8 cellular contexts compared by ENCODE assay signal in the genomic region with DNA sequence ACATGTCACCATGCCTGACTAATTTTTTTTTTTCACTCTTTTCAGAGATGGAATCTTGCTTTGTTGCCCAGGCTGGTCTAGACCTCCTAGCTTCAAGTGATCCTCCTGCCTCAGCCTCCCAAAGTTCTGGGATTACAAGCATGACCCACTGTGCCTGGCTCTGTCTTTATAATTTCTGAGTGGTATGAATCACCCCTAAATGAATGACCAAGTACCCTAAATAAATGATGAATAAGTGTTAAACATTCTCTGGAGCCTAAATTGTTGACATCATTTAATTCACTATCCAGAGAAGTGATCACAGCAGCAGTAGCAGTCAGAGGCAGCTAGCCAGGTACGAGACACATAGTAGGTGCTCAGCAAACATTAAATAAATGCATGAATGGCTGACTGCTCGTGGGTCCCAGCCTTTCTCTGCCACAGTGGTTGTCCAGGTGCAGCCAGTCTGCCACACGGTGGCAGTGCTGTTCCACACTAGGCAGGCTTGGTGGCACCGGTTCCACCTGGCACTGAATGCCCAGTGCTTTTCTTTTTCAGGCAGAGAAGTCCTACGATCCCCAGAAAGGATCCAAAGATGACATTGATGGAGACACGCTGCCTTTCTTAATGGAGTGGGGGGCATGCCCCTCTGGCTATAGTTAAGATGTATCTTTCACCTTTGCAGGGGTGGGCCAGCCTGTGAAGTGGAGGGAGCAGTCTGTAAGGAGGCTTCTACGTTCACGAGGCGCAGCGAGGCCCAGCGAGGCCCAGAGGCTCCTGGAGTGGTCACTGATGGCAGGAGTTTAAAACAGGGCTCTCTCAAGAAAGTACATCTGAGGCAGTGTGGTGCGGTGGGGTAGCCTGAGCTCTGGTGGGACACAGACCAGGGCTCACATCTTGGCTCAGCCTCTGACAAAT. TPM values are rescaled to one million over a fixed set of nuclear protein-coding genes. Genes with fewer than 3 reads are reported as not detected.
A peak's percentile ranks its signal among the peaks of the same experiment; 100 is the strongest.
DNase-seq lines count a peak whose midpoint lies in the region; ATAC-seq and TF ChIP-seq lines count a peak whose summit lies in the region.

No MANE protein-coding gene starts in this region.

- in situ Hi-C loops in GM23248 (cut with MboI) (loop anchor here (5.0 kb wide), 1 partner anchor 422 kb away; no protein-coding TSS in a partner anchor), astrocyte of the spinal cord (cut with HindIII; ENCODE audit: low sequenced_read_pairs) (no loop called here)

- no peak overlapping the region for H3K9ac ChIP-seq in GM23248

- no peak overlapping the region for H2AFZ ChIP-seq in GM23248

- no peaks in the 10 kb centered on the region for H3K79me2 ChIP-seq in GM23248 (ENCODE audit: insufficient read depth)

- H3K36me3 ChIP-seq in GM23248 (ENCODE audit: low read depth): no peaks in the 10 kb centered on the region

- no peak overlapping the region for H3K27ac ChIP-seq in GM23248

- WGBS in GM23248 (ENCODE audit: low coverage in 1 of 2, low lambda C conversion rate in 2 of 2, missing lambda C conversion rate in 2 of 2), 2 experiments: 30 to 34% methylated on average over 12 of the region's 12 CpGs

- no peak for ATAC-seq in HG02840 (IDR thresholded peaks at IDR 0.05; ENCODE audit: low FRiP score, unreplicated experiment)

- TF ChIP-seq CTCF in astrocyte of the spinal cord (IDR thresholded peaks at IDR 0.05; ENCODE audit: low read depth, low read length): peak; percentile 96

- peaks cover 4% of the 10 kb centered on the region; the same call in 1 of the 2 replicates for H3K27me3 ChIP-seq in GM23248 (replicated peaks; ENCODE audit: insufficient read depth)

- H3K4me3 ChIP-seq in GM23248: no peak overlapping the region
- H3K4me3 ChIP-seq in astrocyte of the spinal cord (ENCODE audit: low read depth, low read length): no peak overlapping the region

- H3K9me3 ChIP-seq in GM23248 (ENCODE audit: low read depth): no peaks in the 10 kb centered on the region

- H4K20me1 ChIP-seq in GM23248 (ENCODE audit: insufficient read depth): no peaks in the 10 kb centered on the region

- no peak overlapping the region for H3K4me2 ChIP-seq in GM23248 (ENCODE audit: unreplicated experiment)

- H3F3A ChIP-seq in GM23248 (ENCODE audit: insufficient read depth): no peaks in the 10 kb centered on the region

- H3K9me2 ChIP-seq in GM23248 (ENCODE audit: insufficient read depth): no peaks in the 10 kb centered on the region

- H3K4me1 ChIP-seq in GM23248 (ENCODE audit: insufficient read depth): no peaks in the 10 kb centered on the region

- peak; percentile 68 for DNase-seq in DMS53 treated with DMSO at 0.1 percent for 48 hours (lab: John Stamatoyannopoulos, UW; ENCODE audit: unreplicated experiment)
- peak; percentile 81 for DNase-seq in GM23248
- DNase-seq in NCI-H1048 (lab: John Stamatoyannopoulos, UW): peak; percentile 31
- peak; percentile 62 for DNase-seq in T-helper 9 cell
- DNase-seq in astrocyte of the spinal cord (ENCODE audit: low read depth, low spot score): peak; percentile 57
- peak; percentile 79 for DNase-seq in iPS-NIHi7 (ENCODE audit: extremely low spot score)
- DNase-seq in stimulated activated CD4-positive, alpha-beta T cell treated with anti-CD3 and anti-CD28 coated beads, Interleukin-12 subunit alpha, Interleukin-12 subunit beta, amount 100 ng/mL, for 48 hours (ENCODE audit: low read depth in 2 of 3, low spot score in 1 of 3): peak; percentile 42 to 61 (median 55)

RNA-seq across cellular contexts. Expression of gene TTC12, which starts 8.7 kb away (rescaled TPM):
- total RNA-seq in GM23248 (2014; rRNA removed; shearing (Covaris generic)): 6.3 and 6.7 TPM in 2 replicates
- polyA plus RNA-seq in GM23248 (2016; fragmentation: Nextera tagmentation; extraction: Ambion mirVana): 4.4 and 7.7 TPM in 2 replicates

Comparison
In these comparisons a context has a peak if more than half of its experiments do, and no peak if none do; other contexts are left out.
1. DNase-seq: peak in every context shown above with its lines; median percentile 81 in GM23248; 79 in iPS-NIHi7; 68 in DMS53 treated with DMSO at 0.1 percent for 48 hours; 62 in T-helper 9 cell; 57 in astrocyte of the spinal cord; 55 in stimulated activated CD4-positive, alpha-beta T cell treated with anti-CD3 and anti-CD28 coated beads, Interleukin-12 subunit alpha, Interleukin-12 subunit beta, amount 100 ng/mL, for 48 hours; 31 in NCI-H1048.